ENCODE assay signal across 1 cellular context in the genomic region with DNA sequence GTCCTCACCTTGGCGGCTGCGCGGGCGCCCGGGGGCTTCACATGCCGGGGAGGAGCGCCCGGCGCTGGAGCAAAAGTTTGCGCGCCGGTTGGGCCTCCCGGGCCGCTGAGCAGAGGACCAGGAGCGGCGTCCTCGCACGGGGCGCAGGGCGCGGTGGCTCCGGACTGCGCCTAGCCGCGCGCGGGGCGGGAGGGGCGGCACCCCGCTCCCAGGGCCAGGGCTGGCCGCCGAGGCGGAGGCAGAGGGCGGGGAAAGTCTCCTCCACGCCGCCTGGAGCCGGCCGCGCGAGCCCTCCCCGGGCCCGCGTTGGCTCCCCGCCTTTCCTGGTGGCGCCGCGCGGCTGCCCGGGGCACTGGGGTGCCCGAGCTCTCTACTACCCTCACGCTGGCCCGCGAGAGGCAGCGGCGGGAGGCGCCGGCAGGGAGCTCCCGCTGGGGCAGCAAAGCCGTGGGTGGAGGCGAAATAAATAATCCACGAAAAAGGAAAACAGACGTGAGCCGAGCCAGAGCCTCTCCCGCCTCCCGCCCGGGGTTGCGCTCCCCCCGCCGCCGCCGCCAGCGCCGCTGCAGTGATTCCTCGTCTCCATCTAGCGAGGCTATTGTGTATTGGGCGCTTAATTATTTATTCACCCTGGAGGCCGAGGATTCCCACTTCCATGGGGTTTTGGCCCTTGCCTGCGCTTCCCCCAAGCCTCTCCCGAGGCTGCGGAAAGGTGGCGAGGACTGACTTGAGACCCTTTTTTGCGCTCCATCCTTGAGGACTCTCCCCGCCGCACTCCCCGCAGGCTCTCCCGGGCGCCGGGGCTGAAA.
A peak's percentile ranks its signal among the peaks of the same experiment; 100 is the strongest.
TF ChIP-seq lines count a peak whose summit lies in the region.

No MANE protein-coding gene starts in this region.

TF ChIP-seq in WTC11, 78 proteins besides CTCF, POLR2A, EP300 and RAD21 (continued from another document and continues in another):
- TF ChIP-seq, protein P1, sequence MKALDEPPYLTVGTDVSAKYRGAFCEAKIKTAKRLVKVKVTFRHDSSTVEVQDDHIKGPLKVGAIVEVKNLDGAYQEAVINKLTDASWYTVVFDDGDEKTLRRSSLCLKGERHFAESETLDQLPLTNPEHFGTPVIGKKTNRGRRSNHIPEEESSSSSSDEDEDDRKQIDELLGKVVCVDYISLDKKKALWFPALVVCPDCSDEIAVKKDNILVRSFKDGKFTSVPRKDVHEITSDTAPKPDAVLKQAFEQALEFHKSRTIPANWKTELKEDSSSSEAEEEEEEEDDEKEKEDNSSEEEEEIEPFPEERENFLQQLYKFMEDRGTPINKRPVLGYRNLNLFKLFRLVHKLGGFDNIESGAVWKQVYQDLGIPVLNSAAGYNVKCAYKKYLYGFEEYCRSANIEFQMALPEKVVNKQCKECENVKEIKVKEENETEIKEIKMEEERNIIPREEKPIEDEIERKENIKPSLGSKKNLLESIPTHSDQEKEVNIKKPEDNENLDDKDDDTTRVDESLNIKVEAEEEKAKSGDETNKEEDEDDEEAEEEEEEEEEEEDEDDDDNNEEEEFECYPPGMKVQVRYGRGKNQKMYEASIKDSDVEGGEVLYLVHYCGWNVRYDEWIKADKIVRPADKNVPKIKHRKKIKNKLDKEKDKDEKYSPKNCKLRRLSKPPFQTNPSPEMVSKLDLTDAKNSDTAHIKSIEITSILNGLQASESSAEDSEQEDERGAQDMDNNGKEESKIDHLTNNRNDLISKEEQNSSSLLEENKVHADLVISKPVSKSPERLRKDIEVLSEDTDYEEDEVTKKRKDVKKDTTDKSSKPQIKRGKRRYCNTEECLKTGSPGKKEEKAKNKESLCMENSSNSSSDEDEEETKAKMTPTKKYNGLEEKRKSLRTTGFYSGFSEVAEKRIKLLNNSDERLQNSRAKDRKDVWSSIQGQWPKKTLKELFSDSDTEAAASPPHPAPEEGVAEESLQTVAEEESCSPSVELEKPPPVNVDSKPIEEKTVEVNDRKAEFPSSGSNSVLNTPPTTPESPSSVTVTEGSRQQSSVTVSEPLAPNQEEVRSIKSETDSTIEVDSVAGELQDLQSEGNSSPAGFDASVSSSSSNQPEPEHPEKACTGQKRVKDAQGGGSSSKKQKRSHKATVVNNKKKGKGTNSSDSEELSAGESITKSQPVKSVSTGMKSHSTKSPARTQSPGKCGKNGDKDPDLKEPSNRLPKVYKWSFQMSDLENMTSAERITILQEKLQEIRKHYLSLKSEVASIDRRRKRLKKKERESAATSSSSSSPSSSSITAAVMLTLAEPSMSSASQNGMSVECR (CRISPR knock-in tag; IDR thresholded peaks at IDR 0.05; ENCODE audit: borderline replicate concordance) = no peak; the same call in 1 of the 2 replicates
- TF ChIP-seq, protein P2, sequence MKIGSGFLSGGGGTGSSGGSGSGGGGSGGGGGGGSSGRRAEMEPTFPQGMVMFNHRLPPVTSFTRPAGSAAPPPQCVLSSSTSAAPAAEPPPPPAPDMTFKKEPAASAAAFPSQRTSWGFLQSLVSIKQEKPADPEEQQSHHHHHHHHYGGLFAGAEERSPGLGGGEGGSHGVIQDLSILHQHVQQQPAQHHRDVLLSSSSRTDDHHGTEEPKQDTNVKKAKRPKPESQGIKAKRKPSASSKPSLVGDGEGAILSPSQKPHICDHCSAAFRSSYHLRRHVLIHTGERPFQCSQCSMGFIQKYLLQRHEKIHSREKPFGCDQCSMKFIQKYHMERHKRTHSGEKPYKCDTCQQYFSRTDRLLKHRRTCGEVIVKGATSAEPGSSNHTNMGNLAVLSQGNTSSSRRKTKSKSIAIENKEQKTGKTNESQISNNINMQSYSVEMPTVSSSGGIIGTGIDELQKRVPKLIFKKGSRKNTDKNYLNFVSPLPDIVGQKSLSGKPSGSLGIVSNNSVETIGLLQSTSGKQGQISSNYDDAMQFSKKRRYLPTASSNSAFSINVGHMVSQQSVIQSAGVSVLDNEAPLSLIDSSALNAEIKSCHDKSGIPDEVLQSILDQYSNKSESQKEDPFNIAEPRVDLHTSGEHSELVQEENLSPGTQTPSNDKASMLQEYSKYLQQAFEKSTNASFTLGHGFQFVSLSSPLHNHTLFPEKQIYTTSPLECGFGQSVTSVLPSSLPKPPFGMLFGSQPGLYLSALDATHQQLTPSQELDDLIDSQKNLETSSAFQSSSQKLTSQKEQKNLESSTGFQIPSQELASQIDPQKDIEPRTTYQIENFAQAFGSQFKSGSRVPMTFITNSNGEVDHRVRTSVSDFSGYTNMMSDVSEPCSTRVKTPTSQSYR (CRISPR knock-in tag; IDR thresholded peaks at IDR 0.05) = no peak
- TF ChIP-seq KAT7 (CRISPR knock-in tag; IDR thresholded peaks at IDR 0.05; ENCODE audit: borderline replicate concordance) = no peak
- TF ChIP-seq NFE2L1 (CRISPR knock-in tag; IDR thresholded peaks at IDR 0.05) = no peak
- TF ChIP-seq, protein P3, sequence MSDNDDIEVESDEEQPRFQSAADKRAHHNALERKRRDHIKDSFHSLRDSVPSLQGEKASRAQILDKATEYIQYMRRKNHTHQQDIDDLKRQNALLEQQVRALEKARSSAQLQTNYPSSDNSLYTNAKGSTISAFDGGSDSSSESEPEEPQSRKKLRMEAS (CRISPR knock-in tag; IDR thresholded peaks at IDR 0.05) = peak; percentile 57; the same call in 1 of the 2 replicates
- TF ChIP-seq, protein P4, sequence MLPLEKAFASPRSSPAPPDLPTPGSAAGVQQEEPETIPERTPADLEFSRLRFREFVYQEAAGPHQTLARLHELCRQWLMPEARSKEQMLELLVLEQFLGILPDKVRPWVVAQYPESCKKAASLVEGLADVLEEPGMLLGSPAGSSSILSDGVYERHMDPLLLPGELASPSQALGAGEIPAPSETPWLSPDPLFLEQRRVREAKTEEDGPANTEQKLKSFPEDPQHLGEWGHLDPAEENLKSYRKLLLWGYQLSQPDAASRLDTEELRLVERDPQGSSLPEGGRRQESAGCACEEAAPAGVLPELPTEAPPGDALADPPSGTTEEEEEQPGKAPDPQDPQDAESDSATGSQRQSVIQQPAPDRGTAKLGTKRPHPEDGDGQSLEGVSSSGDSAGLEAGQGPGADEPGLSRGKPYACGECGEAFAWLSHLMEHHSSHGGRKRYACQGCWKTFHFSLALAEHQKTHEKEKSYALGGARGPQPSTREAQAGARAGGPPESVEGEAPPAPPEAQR (CRISPR knock-in tag; IDR thresholded peaks at IDR 0.05) = no peak
- no peak for TF ChIP-seq ZNF671 (CRISPR knock-in tag; IDR thresholded peaks at IDR 0.05)
- TF ChIP-seq, protein P5, sequence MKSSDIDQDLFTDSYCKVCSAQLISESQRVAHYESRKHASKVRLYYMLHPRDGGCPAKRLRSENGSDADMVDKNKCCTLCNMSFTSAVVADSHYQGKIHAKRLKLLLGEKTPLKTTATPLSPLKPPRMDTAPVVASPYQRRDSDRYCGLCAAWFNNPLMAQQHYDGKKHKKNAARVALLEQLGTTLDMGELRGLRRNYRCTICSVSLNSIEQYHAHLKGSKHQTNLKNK (CRISPR knock-in tag; IDR thresholded peaks at IDR 0.05) = no peak; the same call in 1 of the 2 replicates
- TF ChIP-seq, protein P6, sequence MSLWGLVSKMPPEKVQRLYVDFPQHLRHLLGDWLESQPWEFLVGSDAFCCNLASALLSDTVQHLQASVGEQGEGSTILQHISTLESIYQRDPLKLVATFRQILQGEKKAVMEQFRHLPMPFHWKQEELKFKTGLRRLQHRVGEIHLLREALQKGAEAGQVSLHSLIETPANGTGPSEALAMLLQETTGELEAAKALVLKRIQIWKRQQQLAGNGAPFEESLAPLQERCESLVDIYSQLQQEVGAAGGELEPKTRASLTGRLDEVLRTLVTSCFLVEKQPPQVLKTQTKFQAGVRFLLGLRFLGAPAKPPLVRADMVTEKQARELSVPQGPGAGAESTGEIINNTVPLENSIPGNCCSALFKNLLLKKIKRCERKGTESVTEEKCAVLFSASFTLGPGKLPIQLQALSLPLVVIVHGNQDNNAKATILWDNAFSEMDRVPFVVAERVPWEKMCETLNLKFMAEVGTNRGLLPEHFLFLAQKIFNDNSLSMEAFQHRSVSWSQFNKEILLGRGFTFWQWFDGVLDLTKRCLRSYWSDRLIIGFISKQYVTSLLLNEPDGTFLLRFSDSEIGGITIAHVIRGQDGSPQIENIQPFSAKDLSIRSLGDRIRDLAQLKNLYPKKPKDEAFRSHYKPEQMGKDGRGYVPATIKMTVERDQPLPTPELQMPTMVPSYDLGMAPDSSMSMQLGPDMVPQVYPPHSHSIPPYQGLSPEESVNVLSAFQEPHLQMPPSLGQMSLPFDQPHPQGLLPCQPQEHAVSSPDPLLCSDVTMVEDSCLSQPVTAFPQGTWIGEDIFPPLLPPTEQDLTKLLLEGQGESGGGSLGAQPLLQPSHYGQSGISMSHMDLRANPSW (CRISPR knock-in tag; conservative IDR thresholded peaks at IDR 0.05; ENCODE audit: low read depth) = no peak
- TF ChIP-seq, protein P7, sequence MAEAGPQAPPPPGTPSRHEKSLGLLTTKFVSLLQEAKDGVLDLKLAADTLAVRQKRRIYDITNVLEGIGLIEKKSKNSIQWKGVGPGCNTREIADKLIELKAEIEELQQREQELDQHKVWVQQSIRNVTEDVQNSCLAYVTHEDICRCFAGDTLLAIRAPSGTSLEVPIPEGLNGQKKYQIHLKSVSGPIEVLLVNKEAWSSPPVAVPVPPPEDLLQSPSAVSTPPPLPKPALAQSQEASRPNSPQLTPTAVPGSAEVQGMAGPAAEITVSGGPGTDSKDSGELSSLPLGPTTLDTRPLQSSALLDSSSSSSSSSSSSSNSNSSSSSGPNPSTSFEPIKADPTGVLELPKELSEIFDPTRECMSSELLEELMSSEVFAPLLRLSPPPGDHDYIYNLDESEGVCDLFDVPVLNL (CRISPR knock-in tag; IDR thresholded peaks at IDR 0.05; ENCODE audit: borderline replicate concordance, low read depth) = 0 out of 2 replicates have a peak, but pooled peaks have one; percentile 67
- TF ChIP-seq SMAD3 (CRISPR knock-in tag; IDR thresholded peaks at IDR 0.05; ENCODE audit: borderline replicate concordance) = no peak
- no peak for TF ChIP-seq JAZF1 (CRISPR knock-in tag; IDR thresholded peaks at IDR 0.05)
- no peak for TF ChIP-seq ZNF219 (CRISPR knock-in tag; IDR thresholded peaks at IDR 0.05; ENCODE audit: borderline replicate concordance)
- no peak for TF ChIP-seq HMGA2 (CRISPR knock-in tag; IDR thresholded peaks at IDR 0.05)
- peak; percentile 67; the same call in 1 of the 2 replicates for TF ChIP-seq ELF4 (CRISPR knock-in tag; IDR thresholded peaks at IDR 0.05; ENCODE audit: low read depth)
- TF ChIP-seq, protein P8, sequence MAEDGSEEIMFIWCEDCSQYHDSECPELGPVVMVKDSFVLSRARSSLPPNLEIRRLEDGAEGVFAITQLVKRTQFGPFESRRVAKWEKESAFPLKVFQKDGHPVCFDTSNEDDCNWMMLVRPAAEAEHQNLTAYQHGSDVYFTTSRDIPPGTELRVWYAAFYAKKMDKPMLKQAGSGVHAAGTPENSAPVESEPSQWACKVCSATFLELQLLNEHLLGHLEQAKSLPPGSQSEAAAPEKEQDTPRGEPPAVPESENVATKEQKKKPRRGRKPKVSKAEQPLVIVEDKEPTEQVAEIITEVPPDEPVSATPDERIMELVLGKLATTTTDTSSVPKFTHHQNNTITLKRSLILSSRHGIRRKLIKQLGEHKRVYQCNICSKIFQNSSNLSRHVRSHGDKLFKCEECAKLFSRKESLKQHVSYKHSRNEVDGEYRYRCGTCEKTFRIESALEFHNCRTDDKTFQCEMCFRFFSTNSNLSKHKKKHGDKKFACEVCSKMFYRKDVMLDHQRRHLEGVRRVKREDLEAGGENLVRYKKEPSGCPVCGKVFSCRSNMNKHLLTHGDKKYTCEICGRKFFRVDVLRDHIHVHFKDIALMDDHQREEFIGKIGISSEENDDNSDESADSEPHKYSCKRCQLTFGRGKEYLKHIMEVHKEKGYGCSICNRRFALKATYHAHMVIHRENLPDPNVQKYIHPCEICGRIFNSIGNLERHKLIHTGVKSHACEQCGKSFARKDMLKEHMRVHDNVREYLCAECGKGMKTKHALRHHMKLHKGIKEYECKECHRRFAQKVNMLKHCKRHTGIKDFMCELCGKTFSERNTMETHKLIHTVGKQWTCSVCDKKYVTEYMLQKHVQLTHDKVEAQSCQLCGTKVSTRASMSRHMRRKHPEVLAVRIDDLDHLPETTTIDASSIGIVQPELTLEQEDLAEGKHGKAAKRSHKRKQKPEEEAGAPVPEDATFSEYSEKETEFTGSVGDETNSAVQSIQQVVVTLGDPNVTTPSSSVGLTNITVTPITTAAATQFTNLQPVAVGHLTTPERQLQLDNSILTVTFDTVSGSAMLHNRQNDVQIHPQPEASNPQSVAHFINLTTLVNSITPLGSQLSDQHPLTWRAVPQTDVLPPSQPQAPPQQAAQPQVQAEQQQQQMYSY (CRISPR knock-in tag; IDR thresholded peaks at IDR 0.05) = no peak
- peak; percentile 49; the same call in 1 of the 2 replicates for TF ChIP-seq ZNF263 (CRISPR knock-in tag; IDR thresholded peaks at IDR 0.05; ENCODE audit: low read depth)
- no peak for TF ChIP-seq ZNF232 (CRISPR knock-in tag; IDR thresholded peaks at IDR 0.05)
- 0 out of 2 replicates have a peak, but pooled peaks have one; percentile 39 for TF ChIP-seq TCF7 (CRISPR knock-in tag; IDR thresholded peaks at IDR 0.05; ENCODE audit: low read depth)
- TF ChIP-seq, protein P9, sequence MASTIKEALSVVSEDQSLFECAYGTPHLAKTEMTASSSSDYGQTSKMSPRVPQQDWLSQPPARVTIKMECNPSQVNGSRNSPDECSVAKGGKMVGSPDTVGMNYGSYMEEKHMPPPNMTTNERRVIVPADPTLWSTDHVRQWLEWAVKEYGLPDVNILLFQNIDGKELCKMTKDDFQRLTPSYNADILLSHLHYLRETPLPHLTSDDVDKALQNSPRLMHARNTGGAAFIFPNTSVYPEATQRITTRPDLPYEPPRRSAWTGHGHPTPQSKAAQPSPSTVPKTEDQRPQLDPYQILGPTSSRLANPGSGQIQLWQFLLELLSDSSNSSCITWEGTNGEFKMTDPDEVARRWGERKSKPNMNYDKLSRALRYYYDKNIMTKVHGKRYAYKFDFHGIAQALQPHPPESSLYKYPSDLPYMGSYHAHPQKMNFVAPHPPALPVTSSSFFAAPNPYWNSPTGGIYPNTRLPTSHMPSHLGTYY (CRISPR knock-in tag; IDR thresholded peaks at IDR 0.05) = no peak
- TF ChIP-seq, protein P10, sequence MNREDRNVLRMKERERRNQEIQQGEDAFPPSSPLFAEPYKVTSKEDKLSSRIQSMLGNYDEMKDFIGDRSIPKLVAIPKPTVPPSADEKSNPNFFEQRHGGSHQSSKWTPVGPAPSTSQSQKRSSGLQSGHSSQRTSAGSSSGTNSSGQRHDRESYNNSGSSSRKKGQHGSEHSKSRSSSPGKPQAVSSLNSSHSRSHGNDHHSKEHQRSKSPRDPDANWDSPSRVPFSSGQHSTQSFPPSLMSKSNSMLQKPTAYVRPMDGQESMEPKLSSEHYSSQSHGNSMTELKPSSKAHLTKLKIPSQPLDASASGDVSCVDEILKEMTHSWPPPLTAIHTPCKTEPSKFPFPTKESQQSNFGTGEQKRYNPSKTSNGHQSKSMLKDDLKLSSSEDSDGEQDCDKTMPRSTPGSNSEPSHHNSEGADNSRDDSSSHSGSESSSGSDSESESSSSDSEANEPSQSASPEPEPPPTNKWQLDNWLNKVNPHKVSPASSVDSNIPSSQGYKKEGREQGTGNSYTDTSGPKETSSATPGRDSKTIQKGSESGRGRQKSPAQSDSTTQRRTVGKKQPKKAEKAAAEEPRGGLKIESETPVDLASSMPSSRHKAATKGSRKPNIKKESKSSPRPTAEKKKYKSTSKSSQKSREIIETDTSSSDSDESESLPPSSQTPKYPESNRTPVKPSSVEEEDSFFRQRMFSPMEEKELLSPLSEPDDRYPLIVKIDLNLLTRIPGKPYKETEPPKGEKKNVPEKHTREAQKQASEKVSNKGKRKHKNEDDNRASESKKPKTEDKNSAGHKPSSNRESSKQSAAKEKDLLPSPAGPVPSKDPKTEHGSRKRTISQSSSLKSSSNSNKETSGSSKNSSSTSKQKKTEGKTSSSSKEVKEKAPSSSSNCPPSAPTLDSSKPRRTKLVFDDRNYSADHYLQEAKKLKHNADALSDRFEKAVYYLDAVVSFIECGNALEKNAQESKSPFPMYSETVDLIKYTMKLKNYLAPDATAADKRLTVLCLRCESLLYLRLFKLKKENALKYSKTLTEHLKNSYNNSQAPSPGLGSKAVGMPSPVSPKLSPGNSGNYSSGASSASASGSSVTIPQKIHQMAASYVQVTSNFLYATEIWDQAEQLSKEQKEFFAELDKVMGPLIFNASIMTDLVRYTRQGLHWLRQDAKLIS (CRISPR knock-in tag; IDR thresholded peaks at IDR 0.05; ENCODE audit: borderline replicate concordance) = no peak
